ENCODE assay signal across 8 cellular contexts in genomic region chr1:205488074-205488723, GRCh38. TPM values are rescaled to one million over a fixed set of nuclear protein-coding genes. Genes with fewer than 3 reads are reported as not detected.
DNase-seq lines count a peak whose midpoint lies in the region; ATAC-seq and TF ChIP-seq lines count a peak whose summit lies in the region.

No MANE protein-coding gene starts in this region.

- no peaks in the 10 kb centered on the region for H3K9me3 Mint-ChIP-seq in activated naive CD4-positive, alpha-beta T cell treated with anti-CD3 and anti-CD28 coated beads, Interleukin-2, amount 50 U/mL, for 24 hours

- no peak overlapping the region for H3K4me3 ChIP-seq in parathyroid adenoma (ENCODE audit: low read depth, low read length)

- no peaks in the 10 kb centered on the region for H3K36me3 Mint-ChIP-seq in activated naive CD4-positive, alpha-beta T cell treated with anti-CD3 and anti-CD28 coated beads, Interleukin-2, amount 50 U/mL, for 24 hours

- H3K27me3 ChIP-seq in parathyroid adenoma (ENCODE audit: control insufficient read depth, insufficient read depth, low read length), result no peaks in the 10 kb centered on the region

- H3K27me3 Mint-ChIP-seq in activated naive CD4-positive, alpha-beta T cell treated with anti-CD3 and anti-CD28 coated beads, Interleukin-2, amount 50 U/mL, for 24 hours, result peaks cover 32% of the 10 kb centered on the region

- no peak overlapping the region for H3K9ac ChIP-seq in parathyroid adenoma

- TF ChIP-seq CTCF in LNCAP (IDR thresholded peaks at IDR 0.05), result peak; percentile 93
- peak; percentile 76 for TF ChIP-seq CTCF in parathyroid adenoma (IDR thresholded peaks at IDR 0.05)

- ATAC-seq in GM21528 (IDR thresholded peaks at IDR 0.05; ENCODE audit: low FRiP score, unreplicated experiment) (no peak), HG03025 (IDR thresholded peaks at IDR 0.05; ENCODE audit: low FRiP score, unreplicated experiment) (no peak)

- H2AFZ ChIP-seq in parathyroid adenoma, result no peak overlapping the region

- H3K79me2 ChIP-seq in parathyroid adenoma, result no peaks in the 10 kb centered on the region

- H3K4me1 Mint-ChIP-seq in activated naive CD4-positive, alpha-beta T cell treated with anti-CD3 and anti-CD28 coated beads, Interleukin-2, amount 50 U/mL, for 24 hours, result peaks cover 3% of the 10 kb centered on the region

- H3K27ac Mint-ChIP-seq in activated naive CD4-positive, alpha-beta T cell treated with anti-CD3 and anti-CD28 coated beads, Interleukin-2, amount 50 U/mL, for 24 hours, result peak overlapping the region; percentile 4

- H3K4me1 ChIP-seq in parathyroid adenoma, result peaks cover 13% of the 10 kb centered on the region

- no peaks in the 10 kb centered on the region for H3K36me3 ChIP-seq in parathyroid adenoma (ENCODE audit: control insufficient read depth, insufficient read depth, low read length)

- no peak overlapping the region for H3K4me2 ChIP-seq in parathyroid adenoma (ENCODE audit: low read length)

- no peak overlapping the region for H3K4me3 Mint-ChIP-seq in activated naive CD4-positive, alpha-beta T cell treated with anti-CD3 and anti-CD28 coated beads, Interleukin-2, amount 50 U/mL, for 24 hours

- no peaks in the 10 kb centered on the region for H3K9me3 ChIP-seq in parathyroid adenoma (ENCODE audit: control insufficient read depth, low read length)

- DNase-seq in GM03348 (ENCODE audit: low spot score) (peak; percentile 88), OCI-M1 (lab: John Stamatoyannopoulos, UW) (peak; percentile 82), glomerular endothelial cell (ENCODE audit: extremely low read depth, low read depth, low spot score) (peak; percentile 16)

- H3K27ac ChIP-seq in parathyroid adenoma, result no peak overlapping the region

RNA-seq across cellular contexts. Expression of gene CDK18, which starts 16.3 kb away (rescaled TPM):
- total RNA-seq in glomerular endothelial cell, result 0.18 and 9.7 TPM in 2 replicates

RNA-seq across cellular contexts. Expression of gene BLACAT1, which starts 32.4 kb away (rescaled TPM):
- not detected in 2 replicates for total RNA-seq in glomerular endothelial cell

Comparison
In these comparisons a context has a peak if more than half of its experiments do, and no peak if none do; other contexts are left out.
1. DNase-seq: peak in every context shown above with its lines; median percentile 88 in GM03348; 82 in OCI-M1; 16 in glomerular endothelial cell.